ENCODE assay signal across 8 cellular contexts in the genomic region with DNA sequence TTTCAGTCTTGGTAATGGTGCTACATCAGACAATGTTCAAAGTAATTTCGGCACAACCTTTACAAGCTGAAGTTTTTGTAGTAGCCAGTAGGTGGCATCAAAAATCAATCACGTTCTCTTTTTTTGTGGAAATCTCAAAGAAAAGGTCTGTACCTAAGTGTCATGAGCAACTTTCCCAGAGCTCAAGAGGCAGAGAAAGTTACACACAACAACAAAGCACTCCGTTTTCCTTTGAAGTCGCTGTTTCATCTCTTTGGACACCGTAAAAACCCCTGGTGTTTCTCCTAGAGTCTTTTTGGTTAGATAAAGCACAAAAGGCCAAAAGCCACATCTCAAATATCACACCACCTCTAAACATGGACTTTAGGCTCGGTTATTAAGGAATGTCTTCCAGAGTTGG.
A peak's percentile ranks its signal among the peaks of the same experiment; 100 is the strongest.
DNase-seq lines count a peak whose midpoint lies in the region; ATAC-seq and TF ChIP-seq lines count a peak whose summit lies in the region.

No MANE protein-coding gene starts in this region.

- peak; percentile 91 for ATAC-seq in GM21367 (IDR thresholded peaks at IDR 0.05; ENCODE audit: unreplicated experiment)
- no peak for ATAC-seq in activated T-helper 17 cell treated with anti-CD3 and anti-CD28 coated beads, Interleukin-2, amount 50 U/mL, for 72 hours (replicated peaks)

- DNase-seq in ELR (ENCODE audit: low read depth) = peak; percentile 58
- DNase-seq in HK-2 (ENCODE audit: unreplicated experiment) = peak; percentile 3
- peak; percentile 13 to 38 for DNase-seq in erythroblast (lab: John Stamatoyannopoulos, UW)
- no peak for DNase-seq in progenitor cell of endocrine pancreas (ENCODE audit: low spot score, unreplicated experiment)
- no peak for DNase-seq in epidermal melanocyte (ENCODE audit: insufficient read length, low spot score)

- no peak for TF ChIP-seq POLR2A in erythroblast (IDR thresholded peaks at IDR 0.05; ENCODE audit: low read length)

- TF ChIP-seq CTCF in OCI-LY3 (IDR thresholded peaks at IDR 0.05; ENCODE audit: low read depth, low read length) = peak; percentile 68
- peak; percentile 77 for TF ChIP-seq CTCF in progenitor cell of endocrine pancreas (IDR thresholded peaks at IDR 0.05; ENCODE audit: unreplicated experiment)

- H3K4me3 ChIP-seq in OCI-LY3 (ENCODE audit: low read length) = no peak overlapping the region

- H3K9me3 ChIP-seq in OCI-LY3 (ENCODE audit: insufficient read depth, low read length) = no peaks in the 10 kb centered on the region

- no peaks in the 10 kb centered on the region for H3K9me3 Mint-ChIP-seq in progenitor cell of endocrine pancreas (ENCODE audit: low read depth)
- H3K9me3 Mint-ChIP-seq in activated T-helper 17 cell treated with anti-CD3 and anti-CD28 coated beads, Interleukin-2, amount 50 U/mL, for 72 hours = peaks cover 3% of the 10 kb centered on the region

- H3K9ac ChIP-seq in OCI-LY3 (ENCODE audit: low read length) = no peak overlapping the region

- no peaks in the 10 kb centered on the region for H3K27me3 Mint-ChIP-seq in progenitor cell of endocrine pancreas
- no peaks in the 10 kb centered on the region for H3K27me3 Mint-ChIP-seq in activated T-helper 17 cell treated with anti-CD3 and anti-CD28 coated beads, Interleukin-2, amount 50 U/mL, for 72 hours

- H3K4me2 ChIP-seq in OCI-LY3 (ENCODE audit: low read length) = no peak overlapping the region

- no peaks in the 10 kb centered on the region for H3K27me3 ChIP-seq in OCI-LY3 (ENCODE audit: low read depth, low read length)

- no peaks in the 10 kb centered on the region for H3K36me3 Mint-ChIP-seq in progenitor cell of endocrine pancreas (ENCODE audit: insufficient read depth)
- no peaks in the 10 kb centered on the region for H3K36me3 Mint-ChIP-seq in activated T-helper 17 cell treated with anti-CD3 and anti-CD28 coated beads, Interleukin-2, amount 50 U/mL, for 72 hours (ENCODE audit: low read depth)

- no peak overlapping the region for H3K4me3 Mint-ChIP-seq in progenitor cell of endocrine pancreas (ENCODE audit: low read depth)
- H3K4me3 Mint-ChIP-seq in activated T-helper 17 cell treated with anti-CD3 and anti-CD28 coated beads, Interleukin-2, amount 50 U/mL, for 72 hours = no peak overlapping the region

- peaks cover 9% of the 10 kb centered on the region for H3K4me1 Mint-ChIP-seq in progenitor cell of endocrine pancreas (ENCODE audit: low read depth)
- H3K4me1 Mint-ChIP-seq in activated T-helper 17 cell treated with anti-CD3 and anti-CD28 coated beads, Interleukin-2, amount 50 U/mL, for 72 hours = no peaks in the 10 kb centered on the region

- no peaks in the 10 kb centered on the region for H3K79me2 ChIP-seq in OCI-LY3 (ENCODE audit: low read length)

- no peak overlapping the region for H3K27ac Mint-ChIP-seq in progenitor cell of endocrine pancreas
- H3K27ac Mint-ChIP-seq in activated T-helper 17 cell treated with anti-CD3 and anti-CD28 coated beads, Interleukin-2, amount 50 U/mL, for 72 hours = no peak overlapping the region

- no peak overlapping the region for H3K27ac ChIP-seq in OCI-LY3 (ENCODE audit: low read length)

- no peak overlapping the region for H2AFZ ChIP-seq in OCI-LY3 (ENCODE audit: low read depth, low read length)

- H3K36me3 ChIP-seq in OCI-LY3 (replicated peaks; ENCODE audit: low read depth, low read length) = no peaks in the 10 kb centered on the region

- no peaks in the 10 kb centered on the region for H4K20me1 ChIP-seq in OCI-LY3 (ENCODE audit: insufficient read depth, low read length)

- no peaks in the 10 kb centered on the region for H3K4me1 ChIP-seq in OCI-LY3 (ENCODE audit: low read length)

Comparison
In these comparisons a context has a peak if more than half of its experiments do, and no peak if none do; other contexts are left out.
1. DNase-seq: peak in ELR (single experiment), HK-2 (single experiment) and erythroblast (2 of 2); none in progenitor cell of endocrine pancreas (single experiment) and epidermal melanocyte (single experiment).